In the genomic region with DNA sequence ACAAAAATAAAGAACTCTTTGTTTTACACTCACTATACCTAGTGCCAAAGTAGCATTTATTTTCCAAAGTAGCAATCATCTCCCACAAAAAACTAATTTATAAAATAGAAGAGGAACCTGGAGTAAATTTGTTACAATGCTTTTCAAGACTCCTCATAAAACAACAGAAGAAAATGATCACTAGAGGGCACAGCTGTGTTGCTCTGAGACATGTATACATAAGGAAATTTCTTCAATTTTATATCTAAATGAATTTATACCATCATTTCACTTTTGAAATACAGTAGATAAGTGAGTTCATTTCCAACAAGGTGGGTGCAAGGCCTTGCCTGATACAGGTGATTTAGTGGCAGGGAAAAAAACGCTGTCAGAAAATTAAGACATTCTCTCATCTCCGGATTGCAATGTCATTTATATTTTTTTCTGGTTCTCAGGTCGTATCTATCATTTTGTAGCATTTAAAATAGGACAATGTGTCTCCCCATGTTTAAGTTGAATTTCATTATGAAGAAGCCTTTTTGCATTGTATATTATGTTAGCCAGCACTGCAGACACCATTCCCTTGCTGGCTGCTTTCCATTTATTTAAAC, we compare ENCODE assay signal across 10 cellular contexts. TPM values are rescaled to one million over a fixed set of nuclear protein-coding genes. Genes with fewer than 3 reads are reported as not detected.
DNase-seq lines count a peak whose midpoint lies in the region; ATAC-seq and TF ChIP-seq lines count a peak whose summit lies in the region.
"Had no signal": no experiment of that assay in that cellular context is flagged by ENCODE, and none has a peak within 500 bp of the region (broad histone marks: within the 10 kb centered on the region; RNA-seq: fewer than 3 reads in every experiment).

No MANE protein-coding gene starts in this region.

- H3K9ac ChIP-seq in neuronal stem cell (ENCODE audit: low read depth, low read length, poor library complexity): no peak overlapping the region

- H2BK12ac ChIP-seq in neuronal stem cell (ENCODE audit: low read length): no peak overlapping the region

- no peak overlapping the region for H3K14ac ChIP-seq in neuronal stem cell (ENCODE audit: low read length)

- H3K9me3 ChIP-seq in neuronal stem cell (replicated peaks in 1 of 2; ENCODE audit: control insufficient read depth in 2 of 2, insufficient read depth in 1 of 2, low read depth in 1 of 2, low read length in 2 of 2): no peaks in the 10 kb centered on the region
- no peaks in the 10 kb centered on the region for H3K9me3 ChIP-seq in MG63

- no CpG with 5 or more reads among the region's 3 CpGs for WGBS in neuronal stem cell (ENCODE audit: extremely low coverage in 2 of 2, insufficient read length in 2 of 2, insufficient replicate concordance in 1 of 2), 2 donors

- H3K4ac ChIP-seq in neuronal stem cell (ENCODE audit: low read length): no peak overlapping the region

- H3K18ac ChIP-seq in neuronal stem cell (ENCODE audit: low read length): no peak overlapping the region

- H3K27ac ChIP-seq in neuronal stem cell (replicated peaks; ENCODE audit: low read length): no peak overlapping the region

- H2BK5ac ChIP-seq in neuronal stem cell (ENCODE audit: low read length): no peak overlapping the region

- H3K79me1 ChIP-seq in neuronal stem cell (ENCODE audit: low read depth, low read length): no peaks in the 10 kb centered on the region

- no peak overlapping the region for H2BK120ac ChIP-seq in neuronal stem cell (ENCODE audit: low read depth, low read length)

- peak; percentile 15 for TF ChIP-seq CTCF in HFF-Myc (IDR thresholded peaks at IDR 0.05; ENCODE audit: low read depth, low read length, missing control alignments)

- no peak overlapping the region for H2AK5ac ChIP-seq in neuronal stem cell (ENCODE audit: low read depth, low read length)

- DNase-seq in AML-193 (lab: John Stamatoyannopoulos, UW) (peak; percentile 20 to 22), HFF-Myc (ENCODE audit: extremely low read depth, low read depth) (no peak), amniotic epithelial cell (ENCODE audit: low read depth) (peak; percentile 43), left kidney (ENCODE audit: low read depth, low spot score) (peak; percentile 21), neuronal stem cell (ENCODE audit: low spot score) (no peak), MG63 (no peak)
- DNase-seq: activated effector memory CD4-positive, alpha-beta T cell treated with anti-CD3 and anti-CD28 coated beads, Interleukin-2, amount 50 U/mL, for 16 hours; NCI-H1694 treated with DMSO at 0.1 percent for 48 hours had no signal

- H3K27me3 ChIP-seq in neuronal stem cell (ENCODE audit: control insufficient read depth in 3 of 3, insufficient read depth in 3 of 3, low read depth in 1 of 3, low read length in 3 of 3): no peaks in the 10 kb centered on the region
- no peaks in the 10 kb centered on the region for H3K27me3 ChIP-seq in MG63

- H3K23ac ChIP-seq in neuronal stem cell (ENCODE audit: low read depth, low read length, poor library complexity): no peak overlapping the region

- H3K36me3 ChIP-seq in neuronal stem cell (replicated peaks in 1 of 2; ENCODE audit: control insufficient read depth in 2 of 2, insufficient read depth in 2 of 2, low read length in 2 of 2): no peaks in the 10 kb centered on the region
- H3K36me3 ChIP-seq in MG63: no peaks in the 10 kb centered on the region

- no peak overlapping the region for H2AFZ ChIP-seq in neuronal stem cell (ENCODE audit: low read length)

- ATAC-seq in HG03196 (IDR thresholded peaks at IDR 0.05; ENCODE audit: unreplicated experiment) (no peak), HG03520 (IDR thresholded peaks at IDR 0.05; ENCODE audit: unreplicated experiment) (no peak)

- H3K4me1 ChIP-seq in neuronal stem cell (ENCODE audit: control insufficient read depth in 2 of 2, insufficient read depth in 1 of 2, low read depth in 1 of 2, low read length in 2 of 2): no peaks in the 10 kb centered on the region

- no peak overlapping the region for H2BK15ac ChIP-seq in neuronal stem cell (ENCODE audit: low read length)

- H4K8ac ChIP-seq in neuronal stem cell (ENCODE audit: low read depth, low read length): no peak overlapping the region

- H4K91ac ChIP-seq in neuronal stem cell (ENCODE audit: low read depth, low read length, poor library complexity): no peak overlapping the region

- no peak overlapping the region for H3K4me3 ChIP-seq in HFF-Myc (replicated peaks; ENCODE audit: low read depth, low read length)
- no peak overlapping the region for H3K4me3 ChIP-seq in neuronal stem cell (ENCODE audit: low read length in 2 of 2)
- H3K4me3 ChIP-seq in MG63: no peak overlapping the region

- no peak overlapping the region for H3K4me2 ChIP-seq in neuronal stem cell (ENCODE audit: insufficient read depth, low read length, poor library complexity, severe bottlenecking)

RNA-seq across cellular contexts. Expression of a gene that starts 25.3 kb away (rescaled TPM):
- 9.2 TPM for polyA plus RNA-seq in neuronal stem cell (2013, experiment 1 of 2)
- 9.2 TPM for polyA plus RNA-seq in neuronal stem cell (2013, experiment 2 of 2)
- 0.63 TPM in 1 of 2 replicates, not detected in the other for total RNA-seq in MG63 (2014; rRNA removed; shearing (Covaris generic); ENCODE audit: low replicate concordance)

Comparison
In these comparisons a context has a peak if more than half of its experiments do, and no peak if none do; other contexts are left out.
1. DNase-seq: peak in AML-193 (2 of 2), amniotic epithelial cell (single experiment) and left kidney (single experiment); none in HFF-Myc (single experiment), neuronal stem cell (single experiment) and MG63 (single experiment).